In genomic region chr2:174778479-174778962, GRCh38 we compare ENCODE assay signal across 8 cellular contexts.
DNase-seq lines count a peak whose midpoint lies in the region; ATAC-seq lines count a peak whose summit lies in the region.

No MANE protein-coding gene starts in this region.

- DNase-seq in MV-4-11 (lab: John Stamatoyannopoulos, UW) (peak; percentile 92), fibroblast of the conjunctiva (ENCODE audit: low read depth) (peak; percentile 80), smooth muscle cell of the brain vasculature (ENCODE audit: low read depth, low spot score) (peak; percentile 96), NCI-H1694 treated with DMSO at 0.1 percent for 48 hours (lab: John Stamatoyannopoulos, UW) (no peak), GF-D8 (lab: John Stamatoyannopoulos, UW) (no peak), NCI-H82 treated with DMSO at 0.1 percent for 48 hours (lab: John Stamatoyannopoulos, UW; ENCODE audit: unreplicated experiment) (no peak)
- DNase-seq in activated T-cell treated with anti-CD3 and anti-CD28 coated beads, Interleukin-2, amount 50 U/mL, for 48 hours, result peak; percentile 79 to 81

- ATAC-seq in GM19372 (IDR thresholded peaks at IDR 0.05; ENCODE audit: low read depth, unreplicated experiment), result peak; percentile 64

Comparison
In these comparisons a context has a peak if more than half of its experiments do, and no peak if none do; other contexts are left out.
1. DNase-seq: peak in MV-4-11 (single experiment), activated T-cell treated with anti-CD3 and anti-CD28 coated beads, Interleukin-2, amount 50 U/mL, for 48 hours (2 of 2), fibroblast of the conjunctiva (single experiment) and smooth muscle cell of the brain vasculature (single experiment); none in NCI-H1694 treated with DMSO at 0.1 percent for 48 hours (single experiment), GF-D8 (single experiment) and NCI-H82 treated with DMSO at 0.1 percent for 48 hours (single experiment).